Comparison of ENCODE assay signal across 24 cellular contexts in the genomic region with DNA sequence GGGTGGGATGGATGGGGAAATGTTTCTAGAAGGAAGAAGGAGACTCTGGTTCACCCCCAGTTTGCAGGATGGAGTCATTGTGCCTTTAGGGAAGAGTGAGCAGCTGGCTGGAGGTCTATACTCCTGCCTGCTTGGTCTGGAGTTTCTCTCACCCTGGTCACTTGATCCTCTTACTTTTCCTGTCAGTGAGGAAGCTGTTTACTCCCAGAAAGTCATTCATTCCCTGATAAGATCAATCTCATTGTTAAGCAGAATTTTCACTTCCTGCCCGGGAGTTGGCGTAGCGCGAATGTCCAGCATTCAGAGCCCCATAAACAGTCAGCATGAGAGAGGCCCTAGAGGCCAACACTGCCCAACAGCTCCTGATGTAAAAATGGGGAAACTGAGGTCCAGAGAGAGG.
DNase-seq lines count a peak whose midpoint lies in the region; ATAC-seq and TF ChIP-seq lines count a peak whose summit lies in the region.
"Had no signal": no experiment of that assay in that cellular context is flagged by ENCODE, and none has a peak within 500 bp of the region (broad histone marks: within the 10 kb centered on the region; RNA-seq: fewer than 3 reads in every experiment).

No MANE protein-coding gene starts in this region.

- peak overlapping the region in 1 of 11 experiments; percentile 14; a peak in 1 of 22 replicates for H3K9ac ChIP-seq in BLaER1 treated with 17β-estradiol and CSF1 and Interleukin-3, amounts not matched to agents 10 nM and 100 nM
- H3K9ac ChIP-seq in trophoblast cell (ENCODE audit: low read length), result no peak overlapping the region
- H3K9ac ChIP-seq in colonic mucosa (ENCODE audit: low read depth in 2 of 2, low read length in 2 of 2), result no peak overlapping the region

- no peak overlapping the region for H2AK5ac ChIP-seq in trophoblast cell (ENCODE audit: low read length)

- peaks cover 4% of the 10 kb centered on the region for H3K79me1 ChIP-seq in trophoblast cell (ENCODE audit: low read length)

- H3K4me2 ChIP-seq in BLaER1 treated with 17β-estradiol and CSF1 and Interleukin-3, amounts not matched to agents 10 nM and 100 nM, result peak overlapping the region in 6 of 11 experiments; percentile 28 to 79 (median 64); a peak in 10 of 22 replicates
- no peak overlapping the region for H3K4me2 ChIP-seq in trophoblast cell (ENCODE audit: low read length)

- peak overlapping the region; percentile 14 for H3K14ac ChIP-seq in trophoblast cell (ENCODE audit: low read length)

- H3K27ac ChIP-seq in BLaER1 treated with 17β-estradiol and CSF1 and Interleukin-3, amounts not matched to agents 10 nM and 100 nM, result peak overlapping the region in 6 of 11 experiments; percentile 13 to 80 (median 49); a peak in 12 of 22 replicates
- peak overlapping the region; percentile 65 for H3K27ac ChIP-seq in RWPE2 (ENCODE audit: poor library complexity, severe bottlenecking)
- peak overlapping the region; percentile 97 for H3K27ac ChIP-seq in epithelial cell of prostate
- H3K27ac ChIP-seq in trophoblast cell (ENCODE audit: low read depth, low read length), result no peak overlapping the region
- H3K27ac ChIP-seq in colonic mucosa, result no peak overlapping the region
- H3K27ac ChIP-seq: ascending aorta, left ventricle myocardium inferior had no signal

- WGBS in trophoblast cell (ENCODE audit: extremely low coverage, insufficient coverage, insufficient read length), result no CpG with 5 or more reads among the region's 4 CpGs

- no peaks in the 10 kb centered on the region; a peak in 1 of 22 replicates for H4K20me1 ChIP-seq in BLaER1 treated with 17β-estradiol and CSF1 and Interleukin-3, amounts not matched to agents 10 nM and 100 nM

- intact Hi-C loops in colonic mucosa (cut with DNase I), result no loop called here

- peaks cover 0 to 3% (median 0%) of the 10 kb centered on the region in 11 experiments; a peak in 1 of 22 replicates for H3K36me3 ChIP-seq in BLaER1 treated with 17β-estradiol and CSF1 and Interleukin-3, amounts not matched to agents 10 nM and 100 nM
- H3K36me3 ChIP-seq in RWPE2 (ENCODE audit: low read depth) (no peaks in the 10 kb centered on the region), trophoblast cell (ENCODE audit: control insufficient read depth in 1 of 2, insufficient read depth in 2 of 2, low read length in 2 of 2) (no peaks in the 10 kb centered on the region), colonic mucosa (no peaks in the 10 kb centered on the region)
- H3K36me3 ChIP-seq: ascending aorta, left ventricle myocardium inferior had no signal

- no peaks in the 10 kb centered on the region for H3K79me2 ChIP-seq in trophoblast cell (ENCODE audit: control insufficient read depth, insufficient read depth, low read length, poor library complexity)

- H3K27me3 ChIP-seq in BLaER1 treated with 17β-estradiol and CSF1 and Interleukin-3, amounts not matched to agents 10 nM and 100 nM, result no peaks in the 10 kb centered on the region
- H3K27me3 ChIP-seq in RWPE2 (ENCODE audit: insufficient read depth, poor library complexity, severe bottlenecking) (no peaks in the 10 kb centered on the region), trophoblast cell (ENCODE audit: insufficient read depth, low read length) (no peaks in the 10 kb centered on the region), colonic mucosa (no peaks in the 10 kb centered on the region)
- H3K27me3 ChIP-seq: ascending aorta had no signal

- no peak overlapping the region for H3K4me3 ChIP-seq in BLaER1 treated with 17β-estradiol and CSF1 and Interleukin-3, amounts not matched to agents 10 nM and 100 nM
- H3K4me3 ChIP-seq in RWPE2 (ENCODE audit: severe bottlenecking), result no peak overlapping the region
- H3K4me3 ChIP-seq in trophoblast cell (ENCODE audit: low read depth, low read length), result no peak overlapping the region
- H3K4me3 ChIP-seq in colonic mucosa, result no peak overlapping the region
- H3K4me3 ChIP-seq: ascending aorta, left ventricle myocardium inferior had no signal

- H3K23ac ChIP-seq in trophoblast cell (ENCODE audit: low read length), result no peak overlapping the region

- H2BK5ac ChIP-seq in trophoblast cell (ENCODE audit: low read depth, low read length, poor library complexity), result peak overlapping the region; percentile 50

- DNase-seq in RWPE2 (ENCODE audit: low spot score) (no peak), epithelial cell of prostate (ENCODE audit: low read depth, low spot score) (no peak), trophoblast cell (no peak), dedifferentiated amniotic fluid mesenchymal stem cell (ENCODE audit: extremely low spot score) (no peak), cortex of kidney (lab: John Stamatoyannopoulos, UW) (no peak), colonic mucosa (no peak)
- DNase-seq: 8988T; activated CD4-positive, alpha-beta T cell treated with anti-CD3 and anti-CD28 coated beads, Interleukin-2, amount 10 ng/mL, durations not matched to agents 24 days and 14 days; activated CD8-positive, alpha-beta memory T cell treated with anti-CD3 and anti-CD28 coated beads for 24 hours; activated T-cell treated with anti-CD3 and anti-CD28 coated beads for 4 hours; Calu3; central memory CD4-positive, alpha-beta T cell; DMS79 treated with DMSO at 0.1 percent for 48 hours; left ventricle myocardium inferior; NCI-H1092; NCI-H1694 treated with DMSO at 0.1 percent for 48 hours; NCI-H446; NCI-H82; stimulated activated CD4-positive, alpha-beta T cell treated with anti-CD3 and anti-CD28 coated beads, Interleukin-4, amount 100 ng/mL, for 24 hours had no signal

- no peak overlapping the region for H3K18ac ChIP-seq in trophoblast cell (ENCODE audit: low read length)

- H4K12ac ChIP-seq in trophoblast cell (ENCODE audit: low read depth, low read length), result no peak overlapping the region

- peak overlapping the region; percentile 63 for H4K91ac ChIP-seq in trophoblast cell (ENCODE audit: low read depth, low read length)

- H2BK12ac ChIP-seq in trophoblast cell (ENCODE audit: low read length), result peak overlapping the region; percentile 37

- ATAC-seq in RWPE2 (ENCODE audit: low read depth), result no peak
- no peak for ATAC-seq in GM18868 (IDR thresholded peaks at IDR 0.05; ENCODE audit: unreplicated experiment)
- ATAC-seq: sciatic nerve, WTC11 had no signal

- H2BK120ac ChIP-seq in trophoblast cell (ENCODE audit: insufficient read depth, low read length, poor library complexity), result peak overlapping the region; percentile 60

- TF ChIP-seq CTCF in RWPE2 (IDR thresholded peaks at IDR 0.05; ENCODE audit: poor library complexity, severe bottlenecking) (no peak), colonic mucosa (IDR thresholded peaks at IDR 0.05) (no peak)

- peak overlapping the region; percentile 22 for H4K8ac ChIP-seq in trophoblast cell (ENCODE audit: low read depth, low read length)

- H3K9me3 ChIP-seq in BLaER1 treated with 17β-estradiol and CSF1 and Interleukin-3, amounts not matched to agents 10 nM and 100 nM (replicated peaks in 1 of 11), result peaks cover 29 to 44% (median 41%) of the 10 kb centered on the region in 11 experiments
- H3K9me3 ChIP-seq in RWPE2 (ENCODE audit: severe bottlenecking) (peaks cover 7% of the 10 kb centered on the region), trophoblast cell (ENCODE audit: insufficient read depth, low read depth, low read length) (peaks cover 3% of the 10 kb centered on the region), colonic mucosa (no peaks in the 10 kb centered on the region)

- H3K4ac ChIP-seq in trophoblast cell (ENCODE audit: low read depth, low read length), result no peak overlapping the region

- H2AFZ ChIP-seq in trophoblast cell (ENCODE audit: insufficient read depth, low read length, poor library complexity), result no peak overlapping the region

- peaks cover 20 to 93% (median 56%) of the 10 kb centered on the region in 10 experiments for H3K4me1 ChIP-seq in BLaER1 treated with 17β-estradiol and CSF1 and Interleukin-3, amounts not matched to agents 10 nM and 100 nM
- H3K4me1 ChIP-seq in RWPE2 (ENCODE audit: insufficient read depth, poor library complexity, severe bottlenecking) (peaks cover 30% of the 10 kb centered on the region), trophoblast cell (ENCODE audit: control insufficient read depth in 1 of 2, insufficient read depth in 2 of 2, low read length in 2 of 2) (peaks cover 17 to 22% of the 10 kb centered on the region in 2 experiments), colonic mucosa (no peaks in the 10 kb centered on the region)

Comparison
In these comparisons a context has a peak if more than half of its experiments do, and no peak if none do; other contexts are left out.
1. H3K27ac ChIP-seq: peak in BLaER1 treated with 17β-estradiol and CSF1 and Interleukin-3, amounts not matched to agents 10 nM and 100 nM (6 of 11), RWPE2 (single experiment) and epithelial cell of prostate (single experiment); none in trophoblast cell (single experiment) and colonic mucosa (single experiment).